Comparison of ENCODE assay signal across 9 cellular contexts in genomic region chr6:166005846-166006592, GRCh38.
DNase-seq lines count a peak whose midpoint lies in the region; ATAC-seq, FAIRE-seq and TF ChIP-seq lines count a peak whose summit lies in the region.
"Had no signal": no experiment of that assay in that cellular context is flagged by ENCODE, and none has a peak within 500 bp of the region (broad histone marks: within the 10 kb centered on the region; RNA-seq: fewer than 3 reads in every experiment).

No MANE protein-coding gene starts in this region.

- peak overlapping the region in 1 of 2 experiments; percentile 87 for H3K4ac ChIP-seq in mesenchymal stem cell (ENCODE audit: low read depth in 1 of 2, low read length in 2 of 2)

- H3K27me3 Mint-ChIP-seq in chondrocyte (ENCODE audit: low read depth) (peaks cover 13% of the 10 kb centered on the region), T-cell (peaks cover 64 to 68% of the 10 kb centered on the region in 2 donors)

- H3K27me3 ChIP-seq in mesenchymal stem cell (ENCODE audit: control insufficient read depth in 1 of 2, insufficient read depth in 1 of 2, low read length in 2 of 2) = peaks cover 0 to 63% of the 10 kb centered on the region in 2 experiments

- peak overlapping the region; percentile 12 for H2BK15ac ChIP-seq in mesenchymal stem cell (ENCODE audit: low read depth, poor library complexity, severe bottlenecking)

- ATAC-seq in Right ventricle myocardium inferior = peak; percentile 80
- ATAC-seq in T-cell (replicated peaks in 1 of 4) = no peak

- peak overlapping the region; percentile 37 for H2BK120ac ChIP-seq in mesenchymal stem cell (ENCODE audit: low read depth, low read length)

- H3K9ac ChIP-seq in mesenchymal stem cell (ENCODE audit: low read length) = peak overlapping the region; percentile 79

- H2AK5ac ChIP-seq in mesenchymal stem cell (ENCODE audit: low read length, severe bottlenecking) = no peak overlapping the region

- intact Hi-C loops in Right ventricle myocardium inferior (cut with DNase I) = loop anchor here (5.0 kb wide), 2 partner anchors 91 to 119 kb away; no protein-coding TSS in a partner anchor
- intact Hi-C loops in cardiac septum (cut with DNase I) = loop anchor here (1.0 kb wide), 1 partner anchor 18 kb away; no protein-coding TSS in a partner anchor

- H3K79me1 ChIP-seq in mesenchymal stem cell (replicated peaks; ENCODE audit: low read length, poor library complexity, severe bottlenecking) = no peaks in the 10 kb centered on the region

- H2BK12ac ChIP-seq in mesenchymal stem cell (ENCODE audit: low read length in 2 of 2) = peak overlapping the region in 1 of 2 experiments; percentile 94

- POLR2A ChIA-PET in T-cell (lab: Charles Lee) = no interaction called here

- no peak overlapping the region for H2BK5ac ChIP-seq in mesenchymal stem cell (ENCODE audit: low read depth, low read length, poor library complexity, severe bottlenecking)

- H4K91ac ChIP-seq in mesenchymal stem cell (ENCODE audit: low read length) = peak overlapping the region; percentile 36

- H3K9me3 Mint-ChIP-seq in chondrocyte (ENCODE audit: low read depth) (no peaks in the 10 kb centered on the region), T-cell (no peaks in the 10 kb centered on the region)
- H3K9me3 Mint-ChIP-seq: activated B cell treated with CpG ODN at 0.5 μM for 24 hours had no signal

- no peak for FAIRE-seq in urothelium cell line (lab: Jason Lieb, UNC)

- peak overlapping the region; percentile 88 for H2AFZ ChIP-seq in mesenchymal stem cell (ENCODE audit: low read depth, low read length)

- H3K36me3 Mint-ChIP-seq in chondrocyte (ENCODE audit: low read depth) (no peaks in the 10 kb centered on the region), T-cell (no peaks in the 10 kb centered on the region)

- H3K4me2 ChIP-seq in mesenchymal stem cell (ENCODE audit: low read length, poor library complexity, severe bottlenecking) = peak overlapping the region; percentile 42

- H4K8ac ChIP-seq in mesenchymal stem cell (ENCODE audit: low read length) = peak overlapping the region; percentile 24

- peak overlapping the region; percentile 12 for H3K27ac ChIP-seq in mesenchymal stem cell (ENCODE audit: low read length, poor library complexity, severe bottlenecking)

- DNase-seq in Right ventricle myocardium inferior (ENCODE audit: missing footprints) (peak; percentile 78), cardiac septum (ENCODE audit: low spot score) (no peak), chondrocyte (ENCODE audit: low spot score) (peak; percentile 85), mesenchymal stem cell (peak; percentile 89), urothelium cell line (ENCODE audit: low spot score) (peak; percentile 87), erythroblast (lab: John Stamatoyannopoulos, UW) (no peak), inferior parietal cortex (ENCODE audit: extremely low spot score) (no peak), T-cell (no peak)
- DNase-seq: activated B cell treated with CpG ODN at 0.5 μM for 24 hours had no signal

- CTCF ChIA-PET in T-cell (lab: Charles Lee) = no interaction called here

- H3K36me3 ChIP-seq in mesenchymal stem cell (ENCODE audit: control insufficient read depth in 1 of 2, insufficient read depth in 2 of 2, low read depth in 1 of 2, low read length in 2 of 2) = no peaks in the 10 kb centered on the region

- 2% methylated on average over 42 of the region's 43 CpGs for WGBS in mesenchymal stem cell

- peak overlapping the region; percentile 71 to 75 for H3K18ac ChIP-seq in mesenchymal stem cell (ENCODE audit: low read depth in 1 of 2, low read length in 2 of 2)

- peak overlapping the region in 1 of 2 experiments; percentile 88 for H3K14ac ChIP-seq in mesenchymal stem cell (ENCODE audit: low read length in 2 of 2)

- H3K4me3 Mint-ChIP-seq in chondrocyte (ENCODE audit: unreplicated experiment) (peak overlapping the region; percentile 66), T-cell (no peak overlapping the region)
- H3K4me3 Mint-ChIP-seq: activated B cell treated with CpG ODN at 0.5 μM for 24 hours had no signal

- TF ChIP-seq POLR2A in erythroblast (IDR thresholded peaks at IDR 0.05; ENCODE audit: low read length) = no peak

- H3K4me1 Mint-ChIP-seq in chondrocyte (ENCODE audit: low read depth) = peaks cover 39% of the 10 kb centered on the region
- peaks cover 6 to 9% (median 8%) of the 10 kb centered on the region in 3 donors for H3K4me1 Mint-ChIP-seq in T-cell

- peak overlapping the region; percentile 67 for H3K27ac Mint-ChIP-seq in chondrocyte (ENCODE audit: unreplicated experiment)
- no peak overlapping the region for H3K27ac Mint-ChIP-seq in T-cell
- H3K27ac Mint-ChIP-seq: activated B cell treated with CpG ODN at 0.5 μM for 24 hours had no signal

- H3K23ac ChIP-seq in mesenchymal stem cell (ENCODE audit: low read length in 2 of 2) = peak overlapping the region in 1 of 2 experiments; percentile 78

- H3K4me1 ChIP-seq in mesenchymal stem cell (ENCODE audit: control insufficient read depth, insufficient read depth, low read depth, low read length) = peaks cover 31% of the 10 kb centered on the region

- no peak for TF ChIP-seq CTCF in chondrocyte (IDR thresholded peaks at IDR 0.05)

- no peaks in the 10 kb centered on the region for H3K9me3 ChIP-seq in mesenchymal stem cell (ENCODE audit: control insufficient read depth, low read length)

- H3K4me3 ChIP-seq in mesenchymal stem cell (ENCODE audit: insufficient read depth in 1 of 2, low read depth in 1 of 2, low read length in 2 of 2) = peak overlapping the region; percentile 37 to 71

Comparison
In these comparisons a context has a peak if more than half of its experiments do, and no peak if none do; other contexts are left out.
1. DNase-seq: peak in Right ventricle myocardium inferior (single experiment), chondrocyte (single experiment), mesenchymal stem cell (single experiment) and urothelium cell line (single experiment); none in cardiac septum (single experiment), erythroblast (0 of 2), inferior parietal cortex (single experiment) and T-cell (0 of 34).